ENCODE assay signal across 8 cellular contexts in the genomic region with DNA sequence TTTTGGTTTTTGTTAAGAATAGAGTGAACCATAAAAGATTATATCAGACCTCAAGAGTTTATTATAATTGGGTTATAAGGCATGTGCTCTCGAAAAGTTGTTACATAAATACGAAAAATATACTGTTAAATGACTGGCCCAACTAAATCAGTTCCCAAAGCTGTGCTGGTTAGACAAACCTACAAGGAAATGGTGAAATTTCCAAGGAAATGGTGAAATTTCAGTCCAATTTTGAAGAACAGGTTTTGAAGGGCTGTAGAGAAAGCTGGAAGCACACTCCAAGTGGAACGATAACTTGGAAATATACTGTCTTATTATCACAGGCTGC. TPM values are rescaled to one million over a fixed set of nuclear protein-coding genes. Genes with fewer than 3 reads are reported as not detected.
A peak's percentile ranks its signal among the peaks of the same experiment; 100 is the strongest.
DNase-seq lines count a peak whose midpoint lies in the region; ATAC-seq and TF ChIP-seq lines count a peak whose summit lies in the region.

No MANE protein-coding gene starts in this region.

- H3K27me3 Mint-ChIP-seq in Caco-2 (ENCODE audit: insufficient read depth, unreplicated experiment): no peaks in the 10 kb centered on the region
- H3K27me3 Mint-ChIP-seq in activated naive CD4-positive, alpha-beta T cell treated with anti-CD3 and anti-CD28 coated beads for 36 hours (ENCODE audit: low read depth): no peaks in the 10 kb centered on the region

- peaks cover 27% of the 10 kb centered on the region for H3K4me1 ChIP-seq in Caco-2
- H3K4me1 ChIP-seq in Peyer's patch: peaks cover 0 to 34% (median 2%) of the 10 kb centered on the region in 4 donors
- no peaks in the 10 kb centered on the region for H3K4me1 ChIP-seq in foreskin keratinocyte

- ATAC-seq in foreskin keratinocyte (no peak), HG03097 (IDR thresholded peaks at IDR 0.05; ENCODE audit: low FRiP score, unreplicated experiment) (no peak)

- H3K9me3 Mint-ChIP-seq in Caco-2 (ENCODE audit: unreplicated experiment): no peaks in the 10 kb centered on the region
- H3K9me3 Mint-ChIP-seq in activated naive CD4-positive, alpha-beta T cell treated with anti-CD3 and anti-CD28 coated beads for 36 hours: no peaks in the 10 kb centered on the region

- POLR2A ChIA-PET in Caco-2 (lab: Charles Lee): interaction anchor here (0.7 to 1.8 kb wide), 7 partner anchors 10 to 196 kb away, joined by 3 to 12 read pairs (median 5); a partner anchor contains a TSS

- CTCF ChIA-PET in Caco-2 (lab: Charles Lee): interaction anchor here (0.7 to 1.8 kb wide), 9 partner anchors 10 to 205 kb away, joined by 3 to 14 read pairs (median 4); a partner anchor contains a TSS
- CTCF ChIA-PET in activated naive CD4-positive, alpha-beta T cell treated with anti-CD3 and anti-CD28 coated beads for 36 hours (lab: Charles Lee): interaction anchor here (1.3 to 3.5 kb wide), 6 partner anchors 9 to 675 kb away, joined by 6 to 27 read pairs (median 14); a partner anchor contains a TSS

- TF ChIP-seq CTCF in Caco-2 (IDR thresholded peaks at IDR 0.05; ENCODE audit: insufficient read depth in 1 of 2, low read depth in 1 of 2, low read length in 1 of 2, severe bottlenecking in 1 of 2, unreplicated experiment in 1 of 2) (no peak), Peyer's patch (IDR thresholded peaks at IDR 0.05) (no peak), foreskin keratinocyte (conservative IDR thresholded peaks at IDR 0.05) (no peak), GM10266 (IDR thresholded peaks at IDR 0.05; ENCODE audit: control insufficient read depth, insufficient read depth, low read depth, missing control alignments) (no peak)

- H3K27ac Mint-ChIP-seq in Caco-2 (ENCODE audit: unreplicated experiment): no peak overlapping the region
- no peak overlapping the region for H3K27ac Mint-ChIP-seq in activated naive CD4-positive, alpha-beta T cell treated with anti-CD3 and anti-CD28 coated beads for 36 hours

- no peaks in the 10 kb centered on the region for H3K9me3 ChIP-seq in Caco-2
- H3K9me3 ChIP-seq in Peyer's patch: no peaks in the 10 kb centered on the region

- DNase-seq in Caco-2 (no peak), Peyer's patch (no peak), foreskin keratinocyte (no peak), skeletal muscle cell (ENCODE audit: low read depth) (no peak), GM10266 (ENCODE audit: extremely low spot score) (no peak)
- no peak for DNase-seq in activated naive CD4-positive, alpha-beta T cell treated with anti-CD3 and anti-CD28 coated beads for 36 hours
- no peak for DNase-seq in activated CD4-positive, alpha-beta T cell treated with anti-CD3 and anti-CD28 coated beads for 48 hours

- no peaks in the 10 kb centered on the region for H3K36me3 Mint-ChIP-seq in Caco-2 (ENCODE audit: insufficient read depth, unreplicated experiment)
- H3K36me3 Mint-ChIP-seq in activated naive CD4-positive, alpha-beta T cell treated with anti-CD3 and anti-CD28 coated beads for 36 hours (ENCODE audit: low read depth): peaks cover 2% of the 10 kb centered on the region

- H3K4me3 Mint-ChIP-seq in Caco-2 (ENCODE audit: unreplicated experiment): no peak overlapping the region
- H3K4me3 Mint-ChIP-seq in activated naive CD4-positive, alpha-beta T cell treated with anti-CD3 and anti-CD28 coated beads for 36 hours: no peak overlapping the region

- intact Hi-C loops in Caco-2 (cut with micrococcal nuclease; ENCODE audit: unreplicated experiment): loop anchor here (1.0 kb wide), 1 partner anchor 1280 kb away; a partner anchor contains a TSS
- intact Hi-C loops in activated naive CD4-positive, alpha-beta T cell treated with anti-CD3 and anti-CD28 coated beads for 36 hours (cut with micrococcal nuclease): loop anchor here (1.0 to 10.0 kb wide), 10 partner anchors 30 to 1357 kb away; a partner anchor contains a TSS

- H3K27ac ChIP-seq in Peyer's patch: peak overlapping the region; percentile 77 to 89 (median 80)
- peak overlapping the region; percentile 70 for H3K27ac ChIP-seq in foreskin keratinocyte

- no TSS peak for BruUV-seq in Caco-2 (replicated peaks; lab: Mats Ljungman, UMichigan)

- H3K36me3 ChIP-seq in Caco-2 (ENCODE audit: control insufficient read depth, insufficient read depth, low read length) (no peaks in the 10 kb centered on the region), Peyer's patch (no peaks in the 10 kb centered on the region)

- H3K4me3 ChIP-seq in Caco-2 (ENCODE audit: low read depth, low read length) (peak overlapping the region; percentile 67), Peyer's patch (peak overlapping the region; percentile 67 to 90 (median 73)), skeletal muscle cell (ENCODE audit: low read depth, low read length) (peak overlapping the region; percentile 97)

- no peaks in the 10 kb centered on the region for H3K4me1 Mint-ChIP-seq in Caco-2 (ENCODE audit: low read depth, unreplicated experiment)
- H3K4me1 Mint-ChIP-seq in activated naive CD4-positive, alpha-beta T cell treated with anti-CD3 and anti-CD28 coated beads for 36 hours (ENCODE audit: low read depth): peaks cover 10% of the 10 kb centered on the region

- H3K27me3 ChIP-seq in Caco-2 (replicated peaks; ENCODE audit: control insufficient read depth, insufficient read depth, low read length) (no peaks in the 10 kb centered on the region), Peyer's patch (no peaks in the 10 kb centered on the region), foreskin keratinocyte (no peaks in the 10 kb centered on the region)

- TF ChIP-seq POLR2A in Peyer's patch (IDR thresholded peaks at IDR 0.05): no peak

RNA-seq across cellular contexts. Expression of a gene that starts 0.4 kb away (rescaled TPM):
- total RNA-seq in Caco-2 (2022): 31.5 and 36.7 TPM in 2 replicates
- total RNA-seq in Peyer's patch: 10 to 100 TPM; 36.6 to 60.2 (median 51.2) TPM
- 16.0 and 19.8 TPM in 2 replicates for total RNA-seq in foreskin keratinocyte
- polyA plus RNA-seq in foreskin keratinocyte: 7.4 and 10.0 TPM in 2 replicates
- 10 to 100 TPM; 40.6 to 41.9 TPM for total RNA-seq in activated naive CD4-positive, alpha-beta T cell treated with anti-CD3 and anti-CD28 coated beads for 36 hours

RNA-seq across cellular contexts. Expression of a gene that starts 29.4 kb away (rescaled TPM):
- 20.2 and 24.6 TPM in 2 replicates for total RNA-seq in Caco-2 (2022)
- 10 to 100 TPM in 3 of 4 donors, 1 to 10 TPM in 1; 9.9 to 18.2 (median 11.5) TPM for total RNA-seq in Peyer's patch
- total RNA-seq in foreskin keratinocyte: 9.7 and 10.0 TPM in 2 replicates
- 4.5 and 5.5 TPM in 2 replicates for polyA plus RNA-seq in foreskin keratinocyte
- 10 to 100 TPM; 10.6 to 10.9 TPM for total RNA-seq in activated naive CD4-positive, alpha-beta T cell treated with anti-CD3 and anti-CD28 coated beads for 36 hours
